11 cellular contexts compared by ENCODE assay signal in genomic region chr1:39392851-39393573, GRCh38.
A peak's percentile ranks its signal among the peaks of the same experiment; 100 is the strongest.
DNase-seq lines count a peak whose midpoint lies in the region; ATAC-seq and TF ChIP-seq lines count a peak whose summit lies in the region.
"Had no signal": no experiment of that assay in that cellular context is flagged by ENCODE, and none has a peak within 500 bp of the region (broad histone marks: within the 10 kb centered on the region; RNA-seq: fewer than 3 reads in every experiment).

No MANE protein-coding gene starts in this region.

- DNase-seq in activated T-cell treated with anti-CD3 and anti-CD28 coated beads, Interleukin-2, amount 50 U/mL, for 72 hours = no peak
- DNase-seq in activated T-cell treated with anti-CD3 and anti-CD28 coated beads for 4 hours (no peak), dermis blood vessel endothelial cell (peak; percentile 67), type B pancreatic cell (ENCODE audit: extremely low spot score, unreplicated experiment) (no peak), lower leg skin (ENCODE audit: low spot score in 2 of 2) (no peak), MG63 (no peak)
- no peak for DNase-seq in natural killer cell treated with Interleukin-12 subunit alpha and Interleukin-12 subunit beta and Interleukin-15 and Interleukin-18, amount 100 ng/mL, for 72 hours (ENCODE audit: low spot score)
- DNase-seq in activated effector memory CD4-positive, alpha-beta T cell treated with anti-CD3 and anti-CD28 coated beads, Interleukin-2, amount 50 U/mL, for 16 hours = no peak
- DNase-seq: HCEC 1CT, NCI-H2081 treated with DMSO at 0.1 percent for 48 hours had no signal

- peak overlapping the region; percentile 81 for H3K27ac Mint-ChIP-seq in activated T-cell treated with anti-CD3 and anti-CD28 coated beads, Interleukin-2, amount 50 U/mL, for 72 hours
- peak overlapping the region; percentile 68 for H3K27ac Mint-ChIP-seq in natural killer cell treated with Interleukin-12 subunit alpha and Interleukin-12 subunit beta and Interleukin-15 and Interleukin-18, amount 100 ng/mL, for 72 hours
- H3K27ac Mint-ChIP-seq in type B pancreatic cell = peak overlapping the region; percentile 93

- H3K4me3 Mint-ChIP-seq in activated T-cell treated with anti-CD3 and anti-CD28 coated beads, Interleukin-2, amount 50 U/mL, for 72 hours = peak overlapping the region in 1 of 2 donors; percentile 60
- H3K4me3 Mint-ChIP-seq in natural killer cell treated with Interleukin-12 subunit alpha and Interleukin-12 subunit beta and Interleukin-15 and Interleukin-18, amount 100 ng/mL, for 72 hours = no peak overlapping the region
- H3K4me3 Mint-ChIP-seq in type B pancreatic cell = no peak overlapping the region

- no peak overlapping the region for H3K4me3 ChIP-seq in lower leg skin (ENCODE audit: low read depth, poor library complexity, severe bottlenecking)
- H3K4me3 ChIP-seq in MG63 = no peak overlapping the region
- H3K4me3 ChIP-seq: SK-N-MC had no signal

- H3K9me3 ChIP-seq in MG63 = no peaks in the 10 kb centered on the region

- no peaks in the 10 kb centered on the region for H3K27me3 ChIP-seq in MG63

- no peaks in the 10 kb centered on the region for H3K27me3 Mint-ChIP-seq in activated T-cell treated with anti-CD3 and anti-CD28 coated beads, Interleukin-2, amount 50 U/mL, for 72 hours (ENCODE audit: low read depth)
- H3K27me3 Mint-ChIP-seq in natural killer cell treated with Interleukin-12 subunit alpha and Interleukin-12 subunit beta and Interleukin-15 and Interleukin-18, amount 100 ng/mL, for 72 hours = no peaks in the 10 kb centered on the region
- H3K27me3 Mint-ChIP-seq in type B pancreatic cell = no peaks in the 10 kb centered on the region

- no peak for TF ChIP-seq POLR2A in lower leg skin (IDR thresholded peaks at IDR 0.05)

- H3K9me3 Mint-ChIP-seq in activated T-cell treated with anti-CD3 and anti-CD28 coated beads, Interleukin-2, amount 50 U/mL, for 72 hours = no peaks in the 10 kb centered on the region
- no peaks in the 10 kb centered on the region for H3K9me3 Mint-ChIP-seq in natural killer cell treated with Interleukin-12 subunit alpha and Interleukin-12 subunit beta and Interleukin-15 and Interleukin-18, amount 100 ng/mL, for 72 hours
- H3K9me3 Mint-ChIP-seq in type B pancreatic cell = no peaks in the 10 kb centered on the region

- intact Hi-C loops in lower leg skin (cut with DNase I; ENCODE audit: low total_unique reads) = no loop called here

- WGBS in lower leg skin, 2 donors = 48 to 64% methylated on average over 4 of the region's 4 CpGs

- H3K36me3 Mint-ChIP-seq in activated T-cell treated with anti-CD3 and anti-CD28 coated beads, Interleukin-2, amount 50 U/mL, for 72 hours (ENCODE audit: insufficient read depth in 2 of 2) = peaks cover 8 to 14% of the 10 kb centered on the region in 2 donors
- H3K36me3 Mint-ChIP-seq in natural killer cell treated with Interleukin-12 subunit alpha and Interleukin-12 subunit beta and Interleukin-15 and Interleukin-18, amount 100 ng/mL, for 72 hours = peaks cover 19% of the 10 kb centered on the region
- peaks cover 7% of the 10 kb centered on the region for H3K36me3 Mint-ChIP-seq in type B pancreatic cell

- H3K4me1 Mint-ChIP-seq in activated T-cell treated with anti-CD3 and anti-CD28 coated beads, Interleukin-2, amount 50 U/mL, for 72 hours (ENCODE audit: low read depth) = peaks cover 67% of the 10 kb centered on the region
- H3K4me1 Mint-ChIP-seq in natural killer cell treated with Interleukin-12 subunit alpha and Interleukin-12 subunit beta and Interleukin-15 and Interleukin-18, amount 100 ng/mL, for 72 hours (ENCODE audit: low read depth in 2 of 2) = peaks cover 51 to 64% of the 10 kb centered on the region in 2 donors
- peaks cover 57% of the 10 kb centered on the region for H3K4me1 Mint-ChIP-seq in type B pancreatic cell (ENCODE audit: unreplicated experiment)

- peaks cover 15% of the 10 kb centered on the region for H3K36me3 ChIP-seq in MG63

- TF ChIP-seq CTCF in type B pancreatic cell (conservative IDR thresholded peaks at IDR 0.05) (no peak), lower leg skin (IDR thresholded peaks at IDR 0.05) (no peak)

- ATAC-seq in activated T-cell treated with anti-CD3 and anti-CD28 coated beads, Interleukin-2, amount 50 U/mL, for 72 hours (replicated peaks in 1 of 2) = no peak
- ATAC-seq in natural killer cell treated with Interleukin-12 subunit alpha and Interleukin-12 subunit beta and Interleukin-15 and Interleukin-18, amount 100 ng/mL, for 72 hours = no peak
